8 cellular contexts compared by ENCODE assay signal in genomic region chr22:24146791-24147353, GRCh38. TPM values are rescaled to one million over a fixed set of nuclear protein-coding genes. Genes with fewer than 3 reads are reported as not detected.
DNase-seq lines count a peak whose midpoint lies in the region; ATAC-seq and TF ChIP-seq lines count a peak whose summit lies in the region.

No MANE protein-coding gene starts in this region.

- H3K36me3 ChIP-seq in SJSA1 = peaks cover 7% of the 10 kb centered on the region; the same call in 1 of the 2 replicates
- H3K36me3 ChIP-seq in skeletal muscle tissue (ENCODE audit: control insufficient read depth in 3 of 3, insufficient read depth in 3 of 3, low read length in 3 of 3) = peaks cover 0 to 4% (median 0%) of the 10 kb centered on the region in 3 donors

- no peaks in the 10 kb centered on the region for H3K9me3 ChIP-seq in SJSA1 (replicated peaks)
- H3K9me3 ChIP-seq in skeletal muscle tissue (ENCODE audit: control insufficient read depth in 3 of 3, low read length in 3 of 3) = no peaks in the 10 kb centered on the region

- ATAC-seq in GM21423 (IDR thresholded peaks at IDR 0.05; ENCODE audit: unreplicated experiment) = no peak
- no peak for ATAC-seq in HG03521 (IDR thresholded peaks at IDR 0.05; ENCODE audit: unreplicated experiment)
- ATAC-seq in HG03571 (IDR thresholded peaks at IDR 0.05; ENCODE audit: unreplicated experiment) = no peak

- peak; percentile 64 for DNase-seq in GM04503 (ENCODE audit: low read depth)
- DNase-seq in SJSA1 (ENCODE audit: low read depth in 1 of 2, low spot score in 2 of 2) = peak; percentile 91 to 94
- DNase-seq in glomerular visceral epithelial cell (ENCODE audit: extremely low spot score) = peak; percentile 58
- DNase-seq in GM10266 (ENCODE audit: extremely low spot score) = no peak

- peak overlapping the region; percentile 4 to 64 (median 16) for H3K9ac ChIP-seq in skeletal muscle tissue (ENCODE audit: low read depth in 1 of 3, low read length in 3 of 3)

- H3K4me3 ChIP-seq in SJSA1 = no peak overlapping the region
- peak overlapping the region in 2 of 3 donors; percentile 3 to 6 for H3K4me3 ChIP-seq in skeletal muscle tissue (ENCODE audit: low read length in 3 of 3)

- no peak for TF ChIP-seq CTCF in GM10266 (IDR thresholded peaks at IDR 0.05; ENCODE audit: control insufficient read depth, insufficient read depth, low read depth, missing control alignments)

- peaks cover 55% of the 10 kb centered on the region for H3K4me1 ChIP-seq in SJSA1 (replicated peaks)
- peaks cover 45 to 60% (median 54%) of the 10 kb centered on the region in 3 donors for H3K4me1 ChIP-seq in skeletal muscle tissue (ENCODE audit: control insufficient read depth in 3 of 3, insufficient read depth in 3 of 3, low read length in 3 of 3)

- no peaks in the 10 kb centered on the region for H3K27me3 ChIP-seq in SJSA1 (replicated peaks)
- H3K27me3 ChIP-seq in skeletal muscle tissue (ENCODE audit: control insufficient read depth in 3 of 3, insufficient read depth in 3 of 3, low read length in 3 of 3) = no peaks in the 10 kb centered on the region

- H3K27ac ChIP-seq in SJSA1 (peak overlapping the region; percentile 39), skeletal muscle tissue (ENCODE audit: low read depth, low read length) (peak overlapping the region; percentile 82)

RNA-seq across cellular contexts. Expression of gene SUSD2, which starts 34.4 kb away (rescaled TPM):
- total RNA-seq in SJSA1 (2014; rRNA removed; shearing (Covaris generic)) = 0.05 TPM in 1 of 2 replicates, not detected in the other
- 0.52 TPM for total RNA-seq in skeletal muscle tissue
